21 cellular contexts compared by ENCODE assay signal in the genomic region with DNA sequence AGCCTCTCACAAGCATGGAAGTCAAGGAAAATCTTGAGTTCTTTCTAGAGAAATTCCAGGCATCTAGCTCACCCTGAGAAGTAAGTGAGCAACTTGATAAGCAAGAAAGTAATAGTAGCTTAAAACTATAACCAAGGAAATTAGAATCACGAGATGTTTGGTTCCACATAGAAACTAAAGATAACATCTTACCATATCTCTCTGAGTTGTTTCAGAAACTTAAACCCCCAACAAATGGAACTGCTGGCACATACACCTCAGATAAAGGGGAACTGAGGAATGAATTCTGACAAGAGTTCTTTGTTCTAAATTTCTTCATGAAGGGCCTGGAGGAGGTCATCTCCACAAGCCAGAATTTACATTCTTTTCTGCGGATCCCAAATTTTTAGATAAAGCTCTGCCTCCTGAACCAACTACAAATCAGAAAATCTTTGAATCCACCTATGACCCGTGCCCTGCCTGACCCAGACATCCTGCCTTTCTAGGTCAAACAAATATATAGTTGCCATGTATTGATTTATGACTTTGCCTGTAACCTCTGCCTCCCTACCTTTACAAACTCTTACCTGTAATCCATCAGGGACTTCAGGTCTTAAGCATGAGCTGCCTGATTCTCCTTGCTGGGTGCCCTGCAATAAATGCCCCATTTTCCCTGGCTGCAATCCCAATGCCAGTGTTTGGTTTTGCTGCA.
"Had no signal": no experiment of that assay in that cellular context is flagged by ENCODE, and none has a peak within 500 bp of the region (broad histone marks: within the 10 kb centered on the region; RNA-seq: fewer than 3 reads in every experiment).

No MANE protein-coding gene starts in this region.

- H3K9me3 ChIP-seq: MG63 had no signal

- DNase-seq: Karpas-422, KG1, MG63, NCI-H1092, NCI-H1436, NCI-H187, NCI-H2029, NCI-H2081 treated with DMSO at 0.1 percent for 48 hours, NCI-H2171, NCI-H226, NCI-H446, NCI-H510A, NCI-H524 treated with DMSO at 0.1 percent for 48 hours, NCI-H774, PC-3, SHP77, SW 1271, T-cell had no signal

- H3K9me3 Mint-ChIP-seq: T-cell had no signal

- H3K36me3 Mint-ChIP-seq: T-cell had no signal

- H3K27me3 ChIP-seq: MG63 had no signal

- H3K27ac Mint-ChIP-seq: T-cell had no signal

- ATAC-seq: Panc1, PC-3, T-cell had no signal

- H3K4me3 Mint-ChIP-seq: T-cell had no signal

- H3K4me3 ChIP-seq: MG63 had no signal

- H3K4me1 Mint-ChIP-seq: T-cell had no signal

- H3K27ac ChIP-seq: HL-60, RWPE1 had no signal

- H3K36me3 ChIP-seq: MG63 had no signal
